In genomic region chr19:6654347-6655310, GRCh38 we compare ENCODE assay signal across 1 cellular context.
TF ChIP-seq lines count a peak whose summit lies in the region.

No MANE protein-coding gene starts in this region.

TF ChIP-seq in HEK293, 187 proteins besides CTCF, POLR2A, EP300 and RAD21 (continued from another document):
- 0 out of 2 replicates have a peak, but pooled peaks have one; percentile 17 for TF ChIP-seq ZNF366 (tag by site-specific recombination; conservative IDR thresholded peaks at IDR 0.05)
- TF ChIP-seq ZNF664 (tag by site-specific recombination; IDR thresholded peaks at IDR 0.05): no peak
- no peak for TF ChIP-seq ZFP41 (tag by site-specific recombination; IDR thresholded peaks at IDR 0.05; ENCODE audit: borderline replicate concordance)
- no peak for TF ChIP-seq PRDM4 (tag by site-specific recombination; IDR thresholded peaks at IDR 0.05)
- no peak for TF ChIP-seq ZBTB8A (tag by site-specific recombination; IDR thresholded peaks at IDR 0.05)
- no peak for TF ChIP-seq ZNF837 (tag by site-specific recombination; IDR thresholded peaks at IDR 0.05)
- TF ChIP-seq, protein P1, sequence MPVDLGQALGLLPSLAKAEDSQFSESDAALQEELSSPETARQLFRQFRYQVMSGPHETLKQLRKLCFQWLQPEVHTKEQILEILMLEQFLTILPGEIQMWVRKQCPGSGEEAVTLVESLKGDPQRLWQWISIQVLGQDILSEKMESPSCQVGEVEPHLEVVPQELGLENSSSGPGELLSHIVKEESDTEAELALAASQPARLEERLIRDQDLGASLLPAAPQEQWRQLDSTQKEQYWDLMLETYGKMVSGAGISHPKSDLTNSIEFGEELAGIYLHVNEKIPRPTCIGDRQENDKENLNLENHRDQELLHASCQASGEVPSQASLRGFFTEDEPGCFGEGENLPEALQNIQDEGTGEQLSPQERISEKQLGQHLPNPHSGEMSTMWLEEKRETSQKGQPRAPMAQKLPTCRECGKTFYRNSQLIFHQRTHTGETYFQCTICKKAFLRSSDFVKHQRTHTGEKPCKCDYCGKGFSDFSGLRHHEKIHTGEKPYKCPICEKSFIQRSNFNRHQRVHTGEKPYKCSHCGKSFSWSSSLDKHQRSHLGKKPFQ (tag by site-specific recombination; IDR thresholded peaks at IDR 0.05): no peak
- TF ChIP-seq EGR2 (tag by site-specific recombination; IDR thresholded peaks at IDR 0.05; ENCODE audit: low read depth): peak; percentile 58; the same call in 1 of the 2 replicates
- no peak for TF ChIP-seq ZNF792 (tag by site-specific recombination; IDR thresholded peaks at IDR 0.05)
- TF ChIP-seq, protein P2, sequence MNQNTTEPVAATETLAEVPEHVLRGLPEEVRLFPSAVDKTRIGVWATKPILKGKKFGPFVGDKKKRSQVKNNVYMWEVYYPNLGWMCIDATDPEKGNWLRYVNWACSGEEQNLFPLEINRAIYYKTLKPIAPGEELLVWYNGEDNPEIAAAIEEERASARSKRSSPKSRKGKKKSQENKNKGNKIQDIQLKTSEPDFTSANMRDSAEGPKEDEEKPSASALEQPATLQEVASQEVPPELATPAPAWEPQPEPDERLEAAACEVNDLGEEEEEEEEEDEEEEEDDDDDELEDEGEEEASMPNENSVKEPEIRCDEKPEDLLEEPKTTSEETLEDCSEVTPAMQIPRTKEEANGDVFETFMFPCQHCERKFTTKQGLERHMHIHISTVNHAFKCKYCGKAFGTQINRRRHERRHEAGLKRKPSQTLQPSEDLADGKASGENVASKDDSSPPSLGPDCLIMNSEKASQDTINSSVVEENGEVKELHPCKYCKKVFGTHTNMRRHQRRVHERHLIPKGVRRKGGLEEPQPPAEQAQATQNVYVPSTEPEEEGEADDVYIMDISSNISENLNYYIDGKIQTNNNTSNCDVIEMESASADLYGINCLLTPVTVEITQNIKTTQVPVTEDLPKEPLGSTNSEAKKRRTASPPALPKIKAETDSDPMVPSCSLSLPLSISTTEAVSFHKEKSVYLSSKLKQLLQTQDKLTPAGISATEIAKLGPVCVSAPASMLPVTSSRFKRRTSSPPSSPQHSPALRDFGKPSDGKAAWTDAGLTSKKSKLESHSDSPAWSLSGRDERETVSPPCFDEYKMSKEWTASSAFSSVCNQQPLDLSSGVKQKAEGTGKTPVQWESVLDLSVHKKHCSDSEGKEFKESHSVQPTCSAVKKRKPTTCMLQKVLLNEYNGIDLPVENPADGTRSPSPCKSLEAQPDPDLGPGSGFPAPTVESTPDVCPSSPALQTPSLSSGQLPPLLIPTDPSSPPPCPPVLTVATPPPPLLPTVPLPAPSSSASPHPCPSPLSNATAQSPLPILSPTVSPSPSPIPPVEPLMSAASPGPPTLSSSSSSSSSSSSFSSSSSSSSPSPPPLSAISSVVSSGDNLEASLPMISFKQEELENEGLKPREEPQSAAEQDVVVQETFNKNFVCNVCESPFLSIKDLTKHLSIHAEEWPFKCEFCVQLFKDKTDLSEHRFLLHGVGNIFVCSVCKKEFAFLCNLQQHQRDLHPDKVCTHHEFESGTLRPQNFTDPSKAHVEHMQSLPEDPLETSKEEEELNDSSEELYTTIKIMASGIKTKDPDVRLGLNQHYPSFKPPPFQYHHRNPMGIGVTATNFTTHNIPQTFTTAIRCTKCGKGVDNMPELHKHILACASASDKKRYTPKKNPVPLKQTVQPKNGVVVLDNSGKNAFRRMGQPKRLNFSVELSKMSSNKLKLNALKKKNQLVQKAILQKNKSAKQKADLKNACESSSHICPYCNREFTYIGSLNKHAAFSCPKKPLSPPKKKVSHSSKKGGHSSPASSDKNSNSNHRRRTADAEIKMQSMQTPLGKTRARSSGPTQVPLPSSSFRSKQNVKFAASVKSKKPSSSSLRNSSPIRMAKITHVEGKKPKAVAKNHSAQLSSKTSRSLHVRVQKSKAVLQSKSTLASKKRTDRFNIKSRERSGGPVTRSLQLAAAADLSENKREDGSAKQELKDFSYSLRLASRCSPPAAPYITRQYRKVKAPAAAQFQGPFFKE (tag by site-specific recombination; IDR thresholded peaks at IDR 0.05; ENCODE audit: borderline replicate concordance): no peak
- TF ChIP-seq, protein P3, sequence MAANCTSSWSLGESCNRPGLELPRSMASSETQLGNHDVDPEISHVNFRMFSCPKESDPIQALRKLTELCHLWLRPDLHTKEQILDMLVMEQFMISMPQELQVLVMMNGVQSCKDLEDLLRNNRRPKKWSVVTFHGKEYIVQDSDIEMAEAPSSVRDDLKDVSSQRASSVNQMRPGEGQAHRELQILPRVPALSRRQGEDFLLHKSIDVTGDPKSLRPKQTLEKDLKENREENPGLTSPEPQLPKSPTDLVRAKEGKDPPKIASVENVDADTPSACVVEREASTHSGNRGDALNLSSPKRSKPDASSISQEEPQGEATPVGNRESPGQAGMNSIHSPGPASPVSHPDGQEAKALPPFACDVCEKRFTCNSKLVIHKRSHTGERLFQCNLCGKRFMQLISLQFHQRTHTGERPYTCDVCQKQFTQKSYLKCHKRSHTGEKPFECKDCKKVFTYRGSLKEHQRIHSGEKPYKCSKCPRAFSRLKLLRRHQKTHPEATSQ (tag by site-specific recombination; IDR thresholded peaks at IDR 0.05): no peak
- TF ChIP-seq SCRT2 (tag by site-specific recombination; IDR thresholded peaks at IDR 0.05): no peak
